In genomic region chrX:63812826-63813225, GRCh38 we compare ENCODE assay signal across 19 cellular contexts. TPM values are rescaled to one million over a fixed set of nuclear protein-coding genes. Genes with fewer than 3 reads are reported as not detected.
DNase-seq lines count a peak whose midpoint lies in the region; ATAC-seq and TF ChIP-seq lines count a peak whose summit lies in the region.
"Had no signal": no experiment of that assay in that cellular context is flagged by ENCODE, and none has a peak within 500 bp of the region (broad histone marks: within the 10 kb centered on the region; RNA-seq: fewer than 3 reads in every experiment).

No MANE protein-coding gene starts in this region.

- no peaks in the 10 kb centered on the region for H3K9me2 ChIP-seq in MM.1S (replicated peaks; ENCODE audit: insufficient read depth, low read length)

- no peak overlapping the region for H3K4me2 ChIP-seq in H9 (ENCODE audit: insufficient read depth, insufficient read length, low read length)
- no peak overlapping the region for H3K4me2 ChIP-seq in MM.1S (ENCODE audit: low read depth, low read length)

- no peak overlapping the region for H2BK12ac ChIP-seq in H9 (ENCODE audit: insufficient read length, low read depth, low read length)

- no peak overlapping the region for H4K5ac ChIP-seq in H9 (ENCODE audit: insufficient read length, low read depth, low read length)

- H3K79me2 ChIP-seq in H9 (ENCODE audit: insufficient read depth, low read length) (no peaks in the 10 kb centered on the region), MM.1S (ENCODE audit: low read length) (no peaks in the 10 kb centered on the region)

- no peak overlapping the region for H3K4ac ChIP-seq in H9 (ENCODE audit: low read depth, low read length)

- H3K9me3 ChIP-seq in H9 (ENCODE audit: control insufficient read depth, low read depth, low read length) (peaks cover 40% of the 10 kb centered on the region), Panc1 (ENCODE audit: control insufficient read depth, insufficient read depth, low read depth, low read length) (no peaks in the 10 kb centered on the region), BE2C (no peaks in the 10 kb centered on the region), MM.1S (replicated peaks; ENCODE audit: insufficient read depth, low read length) (no peaks in the 10 kb centered on the region)

- no peaks in the 10 kb centered on the region for H4K20me1 ChIP-seq in H9 (ENCODE audit: control insufficient read depth, insufficient read depth, insufficient read length)
- no peaks in the 10 kb centered on the region for H4K20me1 ChIP-seq in MM.1S (ENCODE audit: insufficient read depth, low read length)

- in situ Hi-C loops in Panc1 (cut with HindIII; ENCODE audit: low pct_unique_long_range_greater_than_20kb, low sequenced_read_pairs): no loop called here

- H2BK120ac ChIP-seq in H9 (ENCODE audit: low read depth, low read length, poor library complexity, severe bottlenecking): no peak overlapping the region

- H3F3A ChIP-seq in MM.1S (ENCODE audit: insufficient read depth, low read length): no peaks in the 10 kb centered on the region

- H3K9me3 Mint-ChIP-seq in H9 (peaks cover 49 to 51% of the 10 kb centered on the region in 2 experiments), mesothelial cell of epicardium (peaks cover 11% of the 10 kb centered on the region)
- H3K9me3 Mint-ChIP-seq: CD8-positive, alpha-beta memory T cell had no signal

- no peak overlapping the region for H3K9ac ChIP-seq in H9 (ENCODE audit: extremely low read depth, insufficient read length, low read length)
- H3K9ac ChIP-seq in MM.1S (ENCODE audit: low read length): no peak overlapping the region

- H2BK15ac ChIP-seq in H9 (ENCODE audit: low read depth, low read length): no peak overlapping the region

- H3K14ac ChIP-seq in H9 (ENCODE audit: insufficient read depth, low read length): no peak overlapping the region

- no peaks in the 10 kb centered on the region for H3K23me2 ChIP-seq in H9 (ENCODE audit: insufficient read length, low read depth, low read length, poor library complexity, severe bottlenecking)

- H2AFZ ChIP-seq in H9 (ENCODE audit: low read length): no peak overlapping the region
- H2AFZ ChIP-seq in MM.1S (ENCODE audit: low read length): no peak overlapping the region

- H3K27ac ChIP-seq in C4-2B (no peak overlapping the region), H9 (ENCODE audit: insufficient read length, low read depth, low read length) (no peak overlapping the region), Panc1 (ENCODE audit: low read length) (no peak overlapping the region), MM.1S (ENCODE audit: low read length) (no peak overlapping the region)

- H3K18ac ChIP-seq in H9 (ENCODE audit: insufficient read length, low read depth, low read length): no peak overlapping the region

- H3K27me3 Mint-ChIP-seq in H9 (ENCODE audit: low read depth) (no peaks in the 10 kb centered on the region), mesothelial cell of epicardium (ENCODE audit: low read depth) (no peaks in the 10 kb centered on the region)
- H3K27me3 Mint-ChIP-seq: CD8-positive, alpha-beta memory T cell had no signal

- peaks cover 0 to 2% (median 0%) of the 10 kb centered on the region in 3 experiments; a peak in 2 of 7 replicates for H3K36me3 Mint-ChIP-seq in H9 (ENCODE audit: insufficient read depth in 1 of 3, low read depth in 3 of 3)
- H3K36me3 Mint-ChIP-seq in mesothelial cell of epicardium: no peaks in the 10 kb centered on the region
- H3K36me3 Mint-ChIP-seq: CD8-positive, alpha-beta memory T cell had no signal

- no peak overlapping the region for H3T11ph ChIP-seq in H9 (ENCODE audit: low read length)

- TF ChIP-seq CTCF in C4-2B (conservative IDR thresholded peaks at IDR 0.05): peak; percentile 23
- TF ChIP-seq CTCF in H9 (conservative IDR thresholded peaks at IDR 0.05): peak; percentile 44; the same call in 2 of the 3 replicates
- peak; percentile 4; the same call in 1 of the 2 replicates for TF ChIP-seq CTCF in Panc1 (IDR thresholded peaks at IDR 0.05)
- TF ChIP-seq CTCF in mesothelial cell of epicardium (IDR thresholded peaks at IDR 0.05; ENCODE audit: unreplicated experiment): peak; percentile 39
- no peak for TF ChIP-seq CTCF in BE2C (IDR thresholded peaks at IDR 0.05; ENCODE audit: low read depth, low read length)
- no peak for TF ChIP-seq CTCF in MM.1S (IDR thresholded peaks at IDR 0.05; ENCODE audit: low read length)

- H4K8ac ChIP-seq in H9 (replicated peaks; ENCODE audit: insufficient read length, low read depth, low read length): no peak overlapping the region

- H3K27ac Mint-ChIP-seq in H9: no peak overlapping the region
- H3K27ac Mint-ChIP-seq in mesothelial cell of epicardium: no peak overlapping the region
- H3K27ac Mint-ChIP-seq: CD8-positive, alpha-beta memory T cell had no signal

- no peak overlapping the region for H2AK5ac ChIP-seq in H9 (ENCODE audit: insufficient read length, low read length)

- POLR2A ChIA-PET in Panc1 (lab: Charles Lee): no interaction called here

- H3K36me3 ChIP-seq in Panc1 (ENCODE audit: control insufficient read depth, insufficient read depth, low read length) (no peaks in the 10 kb centered on the region), BE2C (no peaks in the 10 kb centered on the region), MM.1S (replicated peaks; ENCODE audit: insufficient read depth, low read length) (no peaks in the 10 kb centered on the region)

- no peaks in the 10 kb centered on the region for H3K4me1 ChIP-seq in H9 (ENCODE audit: insufficient read depth, low read length)
- H3K4me1 ChIP-seq in Panc1 (ENCODE audit: control insufficient read depth, insufficient read depth, low read length): no peaks in the 10 kb centered on the region
- no peaks in the 10 kb centered on the region for H3K4me1 ChIP-seq in BE2C
- no peaks in the 10 kb centered on the region for H3K4me1 ChIP-seq in MM.1S (ENCODE audit: low read length)

- H3K79me1 ChIP-seq in H9 (ENCODE audit: insufficient read depth, low read depth, low read length, poor library complexity, severe bottlenecking): no peaks in the 10 kb centered on the region

- H3K27me3 ChIP-seq in H9 (ENCODE audit: insufficient read depth, low read length) (no peaks in the 10 kb centered on the region), Panc1 (ENCODE audit: control insufficient read depth, insufficient read depth, low read length) (no peaks in the 10 kb centered on the region), BE2C (no peaks in the 10 kb centered on the region), MM.1S (replicated peaks; ENCODE audit: insufficient read depth, low read length) (no peaks in the 10 kb centered on the region)

- H3K56ac ChIP-seq in H9 (ENCODE audit: insufficient read length, low read depth, low read length): no peak overlapping the region

- no peak overlapping the region for H4K91ac ChIP-seq in H9 (ENCODE audit: insufficient read length, low read depth, low read length)

- DNase-seq in H9 (no peak), Panc1 (ENCODE audit: low read depth, low spot score) (no peak), mesothelial cell of epicardium (ENCODE audit: low spot score in 2 of 2, unreplicated experiment in 2 of 2) (no peak), BE2C (no peak), NCI-H1694 treated with DMSO at 0.1 percent for 48 hours (lab: John Stamatoyannopoulos, UW) (no peak), MM.1S (no peak)
- DNase-seq: ACHN; C1 segment of cervical spinal cord; CD8-positive, alpha-beta memory T cell; EL; GF-D8; MV-4-11; NCI-H1105 treated with DMSO at 0.1 percent for 48 hours; NCI-H2081; NCI-H2171 treated with DMSO at 0.1 percent for 48 hours; NCI-H526; RPMI8226; SHP77 had no signal

- no TSS peak for BruUV-seq in Panc1 (replicated peaks; lab: Mats Ljungman, UMichigan)

- no peak overlapping the region for H3K23ac ChIP-seq in H9 (ENCODE audit: insufficient read length, low read depth, low read length)

- H3K4me1 Mint-ChIP-seq in H9 (peaks cover 2 to 12% of the 10 kb centered on the region in 2 experiments; a peak in 3 of 4 replicates), mesothelial cell of epicardium (no peaks in the 10 kb centered on the region)
- H3K4me1 Mint-ChIP-seq: CD8-positive, alpha-beta memory T cell had no signal

- intact Hi-C loops in Panc1 (cut with micrococcal nuclease; ENCODE audit: unreplicated experiment): no loop called here

- no peak overlapping the region for H3K4me3 Mint-ChIP-seq in H9
- no peak overlapping the region for H3K4me3 Mint-ChIP-seq in mesothelial cell of epicardium
- H3K4me3 Mint-ChIP-seq: CD8-positive, alpha-beta memory T cell had no signal

- WGBS in H9 (ENCODE audit: extremely low coverage, insufficient read length, low lambda C conversion rate): no CpG with 5 or more reads among the region's 5 CpGs

- no peak for ATAC-seq in Panc1

- H3K4me3 ChIP-seq in Panc1 (ENCODE audit: low read depth in 2 of 2, low read length in 2 of 2) (no peak overlapping the region), BE2C (ENCODE audit: low read depth, low read length) (no peak overlapping the region), MM.1S (ENCODE audit: low read length) (no peak overlapping the region)

- CTCF ChIA-PET in Panc1 (lab: Charles Lee): no interaction called here

- H2BK20ac ChIP-seq in H9 (ENCODE audit: low read depth, low read length, poor library complexity, severe bottlenecking): no peak overlapping the region

- H2BK5ac ChIP-seq in H9 (ENCODE audit: insufficient read length, low read length): no peak overlapping the region

RNA-seq across cellular contexts. Expression of gene ARHGEF9, which starts 27.8 kb away (rescaled TPM):
- total RNA-seq in H9 (2021): 23.6 and 26.4 TPM in 2 replicates
- 16.7 TPM for total RNA-seq in Panc1 (2021; ENCODE audit: unreplicated experiment)
- polyA plus RNA-seq in Panc1 (2012; ENCODE audit: insufficient read length): 9.2 TPM
- total RNA-seq in mesothelial cell of epicardium: 28.6 to 30.2 TPM (median 29.5 TPM) in 3 replicates
- 14.9 TPM for polyA plus RNA-seq in BE2C (2012; ENCODE audit: insufficient read depth, insufficient read length, low read depth)

Comparison
In these comparisons a context has a peak if more than half of its experiments do, and no peak if none do; other contexts are left out.
1. CTCF ChIP-seq: peak in C4-2B (single experiment), H9 (single experiment), Panc1 (single experiment) and mesothelial cell of epicardium (single experiment); none in BE2C (single experiment) and MM.1S (single experiment).